ENCODE assay signal across 10 cellular contexts in the genomic region with DNA sequence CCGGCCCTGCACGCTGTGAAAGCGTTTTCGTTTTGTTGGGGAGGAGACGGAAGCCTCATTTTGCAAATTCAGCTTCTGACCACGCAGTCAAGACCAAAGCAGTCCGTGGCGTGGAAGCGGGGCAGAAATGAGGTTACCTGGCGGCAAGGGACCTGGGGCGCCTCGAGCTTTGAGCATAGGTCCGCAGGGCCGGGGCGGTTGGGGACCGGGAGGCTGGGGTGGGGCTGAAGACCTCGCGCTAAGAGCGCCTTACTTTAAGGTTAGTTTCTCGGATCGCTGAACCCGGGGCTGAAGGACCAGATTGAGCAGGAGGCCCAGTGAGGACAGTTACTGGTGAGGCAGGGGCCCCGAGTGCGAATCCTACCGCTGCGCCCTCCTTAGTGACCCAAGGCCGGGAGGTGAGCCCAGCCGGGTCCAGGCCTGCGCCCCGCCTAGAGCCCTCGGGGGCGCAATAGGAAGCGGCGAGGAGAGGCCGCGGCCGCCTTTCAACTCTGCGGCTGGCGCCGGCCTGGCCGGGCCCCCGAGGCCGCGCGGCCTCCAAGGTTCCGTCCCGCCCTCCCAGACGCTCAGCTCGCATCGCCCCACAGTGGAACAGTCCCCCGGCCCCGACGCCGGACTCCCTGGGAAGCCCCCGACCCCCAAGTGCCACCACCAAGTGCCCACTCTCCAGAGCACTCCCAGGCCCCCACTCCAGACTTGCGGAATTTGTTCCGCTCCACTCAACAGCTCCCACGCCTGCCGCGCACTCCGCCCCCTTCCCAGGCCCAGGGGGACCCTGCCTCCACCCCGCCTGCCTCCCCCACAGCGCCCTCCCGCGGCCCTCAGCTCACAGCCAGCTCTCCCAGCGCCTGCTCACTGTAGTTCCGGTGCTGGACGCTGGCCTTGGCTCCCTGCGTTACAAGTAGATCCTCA. TPM values are rescaled to one million over a fixed set of nuclear protein-coding genes. Genes with fewer than 3 reads are reported as not detected.
DNase-seq lines count a peak whose midpoint lies in the region; ATAC-seq and TF ChIP-seq lines count a peak whose summit lies in the region.
"Had no signal": no experiment of that assay in that cellular context is flagged by ENCODE, and none has a peak within 500 bp of the region (broad histone marks: within the 10 kb centered on the region; RNA-seq: fewer than 3 reads in every experiment).

No MANE protein-coding gene starts in this region.

- no peak overlapping the region for H2BK15ac ChIP-seq in IMR-90 (ENCODE audit: low read depth, low read length)

- peak overlapping the region; percentile 35 for H2AFZ ChIP-seq in IMR-90 (replicated peaks; ENCODE audit: low read length, poor library complexity)

- H3K23ac ChIP-seq in IMR-90 (ENCODE audit: low read depth, low read length): no peak overlapping the region

- H3K27me3 ChIP-seq in IMR-90 (ENCODE audit: control insufficient read depth, insufficient read depth, low read length): peaks cover 79% of the 10 kb centered on the region
- H3K27me3 ChIP-seq in esophagus muscularis mucosa: peaks cover 0 to 100% (median 90%) of the 10 kb centered on the region in 4 donors
- peaks cover 9% of the 10 kb centered on the region for H3K27me3 ChIP-seq in ovary
- H3K27me3 ChIP-seq in aorta (ENCODE audit: control insufficient read depth in 1 of 2, insufficient read depth in 2 of 2, low read length in 1 of 2): no peaks in the 10 kb centered on the region

- H4K20me1 ChIP-seq in IMR-90 (ENCODE audit: insufficient read depth, low read length): peaks cover 4% of the 10 kb centered on the region; the same call in 1 of the 2 replicates

- H4K91ac ChIP-seq in IMR-90 (ENCODE audit: insufficient read depth, low read depth, low read length): no peak overlapping the region

- no peak overlapping the region for H3K56ac ChIP-seq in IMR-90 (ENCODE audit: extremely low read depth, insufficient read depth, low read length)

- H3K27ac ChIP-seq in IMR-90 (ENCODE audit: insufficient read depth, low read length): no peak overlapping the region
- no peak overlapping the region for H3K27ac ChIP-seq in esophagus muscularis mucosa (replicated peaks in 1 of 4)
- no peak overlapping the region for H3K27ac ChIP-seq in ovary
- no peak overlapping the region for H3K27ac ChIP-seq in aorta (ENCODE audit: low read depth in 1 of 2, low read length in 2 of 2)

- intact Hi-C loops in IMR-90 (cut with micrococcal nuclease): no loop called here
- intact Hi-C loops in esophagus muscularis mucosa (cut with DNase I): loop anchor here (10.0 kb wide), 1 partner anchor 382 kb away; no protein-coding TSS in a partner anchor
- intact Hi-C loops in ovary (cut with DNase I): no loop called here
- intact Hi-C loops in aorta (cut with DNase I): no loop called here

- H2BK20ac ChIP-seq in IMR-90 (ENCODE audit: low read depth, low read length): no peak overlapping the region

- H2BK5ac ChIP-seq in IMR-90 (ENCODE audit: low read depth, low read length, poor library complexity, severe bottlenecking): no peak overlapping the region

- TF ChIP-seq POLR2A in IMR-90 (IDR thresholded peaks at IDR 0.05; ENCODE audit: low read depth, low read length) (no peak), esophagus muscularis mucosa (IDR thresholded peaks at IDR 0.05; ENCODE audit: low read depth) (no peak), ovary (IDR thresholded peaks at IDR 0.05) (no peak)

- no peak overlapping the region for H2AK9ac ChIP-seq in IMR-90 (replicated peaks; ENCODE audit: low read depth, low read length, poor library complexity)

- H3K14ac ChIP-seq in IMR-90 (replicated peaks; ENCODE audit: low read depth, low read length): no peak overlapping the region

- TF ChIP-seq CTCF in IMR-90 (conservative IDR thresholded peaks at IDR 0.05; ENCODE audit: low read depth, low read length) (no peak), esophagus muscularis mucosa (IDR thresholded peaks at IDR 0.05) (no peak), ovary (IDR thresholded peaks at IDR 0.05) (no peak)

- POLR2A ChIA-PET in IMR-90 (lab: Charles Lee; ENCODE audit: unreplicated experiment): no interaction called here

- H2AK5ac ChIP-seq in IMR-90 (ENCODE audit: low read depth, low read length): no peak overlapping the region

- H3K79me1 ChIP-seq in IMR-90 (ENCODE audit: low read depth in 1 of 2, low read length in 2 of 2): no peaks in the 10 kb centered on the region

- ATAC-seq in IMR-90 (ENCODE audit: low read depth) (no peak), HG02840 (IDR thresholded peaks at IDR 0.05; ENCODE audit: low FRiP score, unreplicated experiment) (no peak), aorta (ENCODE audit: low FRiP score) (no peak), GM21515 (IDR thresholded peaks at IDR 0.05; ENCODE audit: unreplicated experiment) (no peak)

- H3K9ac ChIP-seq in IMR-90 (ENCODE audit: low read depth, low read length): no peak overlapping the region

- H3K4me2 ChIP-seq in IMR-90 (ENCODE audit: low read depth, low read length): peak overlapping the region; percentile 67; the same call in 1 of the 2 replicates

- no peak overlapping the region for H4K8ac ChIP-seq in IMR-90 (ENCODE audit: low read depth in 2 of 2, low read length in 2 of 2)

- no peak overlapping the region for H3K18ac ChIP-seq in IMR-90 (ENCODE audit: low read depth, low read length)

- no peaks in the 10 kb centered on the region for H3K4me1 ChIP-seq in IMR-90 (ENCODE audit: control insufficient read depth, insufficient read depth, low read length)
- H3K4me1 ChIP-seq in esophagus muscularis mucosa: peaks cover 12 to 78% (median 58%) of the 10 kb centered on the region in 4 donors
- peaks cover 7% of the 10 kb centered on the region for H3K4me1 ChIP-seq in ovary (ENCODE audit: insufficient read depth)
- no peaks in the 10 kb centered on the region for H3K4me1 ChIP-seq in aorta (ENCODE audit: control insufficient read depth in 1 of 2, insufficient read depth in 2 of 2, low read length in 2 of 2)

- TF ChIP-seq RAD21 in IMR-90 (IDR thresholded peaks at IDR 0.05; ENCODE audit: low read length): no peak

- H3K9me1 ChIP-seq in IMR-90 (ENCODE audit: insufficient read depth, low read length): peaks cover 3% of the 10 kb centered on the region; the same call in 1 of the 2 replicates

- H2BK120ac ChIP-seq in IMR-90 (ENCODE audit: low read depth, low read length): no peak overlapping the region

- in situ Hi-C loops in IMR-90 (cut with MboI; ENCODE audit: low sequenced_read_pairs): loop anchor here (5.0 kb wide), 2 partner anchors 195 to 380 kb away; no protein-coding TSS in a partner anchor

- dilution Hi-C loops in IMR-90 (cut with HindIII; ENCODE audit: low sequenced_read_pairs, unreplicated experiment): no loop called here

- H3K36me3 ChIP-seq in IMR-90 (ENCODE audit: control insufficient read depth, insufficient read depth, low read length) (no peaks in the 10 kb centered on the region), esophagus muscularis mucosa (peaks cover 0 to 7% (median 2%) of the 10 kb centered on the region in 4 donors), ovary (no peaks in the 10 kb centered on the region), aorta (ENCODE audit: control insufficient read depth in 1 of 2, insufficient read depth in 2 of 2, low read length in 1 of 2) (no peaks in the 10 kb centered on the region)

- H3K4ac ChIP-seq in IMR-90 (ENCODE audit: low read depth, low read length): no peak overlapping the region

- H3K4me3 ChIP-seq in IMR-90 (ENCODE audit: insufficient read depth, low read depth, low read length) (no peak overlapping the region), esophagus muscularis mucosa (peak overlapping the region; percentile 13 to 39 (median 28)), ovary (peak overlapping the region; percentile 1), aorta (ENCODE audit: low read length in 2 of 2) (no peak overlapping the region)

- no TSS peak for BruUV-seq in IMR-90 (replicated peaks; lab: Mats Ljungman, UMichigan)

- no peak overlapping the region for H4K5ac ChIP-seq in IMR-90 (ENCODE audit: low read depth, low read length)

- no peak for TF ChIP-seq EP300 in esophagus muscularis mucosa (IDR thresholded peaks at IDR 0.05)
- TF ChIP-seq EP300 in ovary (IDR thresholded peaks at IDR 0.05): no peak

- WGBS in IMR-90 (ENCODE audit: extremely low coverage in 2 of 2, insufficient read length in 1 of 2), 2 experiments: 14% methylated on average over 33 of the region's 69 CpGs; no CpG with 5 or more reads in 1 of the 2 experiments
- WGBS in esophagus muscularis mucosa: 5% methylated on average over 32 of the region's 69 CpGs
- WGBS in ovary, 3 donors: 4 to 5% (median 5%) methylated on average over 68 to 69 of the region's 69 CpGs
- WGBS in aorta, 2 donors: 23 to 32% methylated on average over 64 to 69 of the region's 69 CpGs

- peak; percentile 43 for DNase-seq in COLO668 (lab: John Stamatoyannopoulos, UW; ENCODE audit: unreplicated experiment)
- no peak for DNase-seq in IMR-90
- DNase-seq in esophagus muscularis mucosa (ENCODE audit: extremely low spot score): no peak
- DNase-seq in ovary: peak in 2 of 5 donors; percentile 35 to 78
- DNase-seq in effector CD4-positive, alpha-beta T cell: no peak
- DNase-seq in aorta: no peak
- DNase-seq: foreskin melanocyte, HCEC 1CT had no signal

- CTCF ChIA-PET in IMR-90 (lab: Yijun Ruan, JAX): no interaction called here

- H3K9me3 ChIP-seq in IMR-90 (ENCODE audit: control insufficient read depth, insufficient read depth, low read length) (peaks cover 3% of the 10 kb centered on the region; the same call in 1 of the 2 replicates), esophagus muscularis mucosa (no peaks in the 10 kb centered on the region), ovary (no peaks in the 10 kb centered on the region), aorta (ENCODE audit: control insufficient read depth, low read length) (no peaks in the 10 kb centered on the region)

TF ChIP-seq in IMR-90, 13 proteins besides CTCF, POLR2A, EP300 and RAD21 (continues in another document):
- TF ChIP-seq MAZ (IDR thresholded peaks at IDR 0.05; ENCODE audit: borderline replicate concordance, low read depth, low read length) (no peak), CHD1 (IDR thresholded peaks at IDR 0.05; ENCODE audit: low read depth, low read length) (no peak), NFE2L2 (IDR thresholded peaks at IDR 0.05; ENCODE audit: low read depth, low read length) (no peak), SMC3 (IDR thresholded peaks at IDR 0.05; ENCODE audit: low read depth, low read length) (no peak)

RNA-seq across cellular contexts. Expression of a gene that starts 7.6 kb away (rescaled TPM):
- total RNA-seq in IMR-90 (2012; rRNA removed) (1.1 TPM in 2 replicates), esophagus muscularis mucosa (1 to 10 TPM; 2.9 to 6.3 (median 4.3) TPM), ovary (1 to 10 TPM; 2.2 to 4.5 (median 4.2) TPM), aorta (10 to 100 TPM in 1 of 2 donors, 1 to 10 TPM in 1; 4.5 to 14.5 TPM)
- polyA plus RNA-seq in IMR-90 (2012; rRNA removed) (3.9 and 6.0 TPM in 2 replicates), ovary (1 to 10 TPM; 2.3 to 4.0 TPM), aorta (1 to 10 TPM; 3.8 to 4.8 TPM)
- 4.7 and 6.7 TPM in 2 replicates for polyA plus RNA-seq in IMR-90 (2012; cell fraction: cytosol; rRNA removed)
- 2.9 and 5.9 TPM in 2 replicates for polyA plus RNA-seq in IMR-90 (2012; cell fraction: nucleus; rRNA removed; ENCODE audit: low replicate concordance)

Comparison
In these comparisons a context has a peak if more than half of its experiments do, and no peak if none do; other contexts are left out.
1. H3K4me3 ChIP-seq: peak in esophagus muscularis mucosa (4 of 4) and ovary (single experiment); none in IMR-90 (single experiment) and aorta (0 of 2).